ENCODE assay signal across 21 cellular contexts in genomic region chr16:65837431-65837986, GRCh38.
DNase-seq lines count a peak whose midpoint lies in the region; ATAC-seq and TF ChIP-seq lines count a peak whose summit lies in the region.
"Had no signal": no experiment of that assay in that cellular context is flagged by ENCODE, and none has a peak within 500 bp of the region (broad histone marks: within the 10 kb centered on the region; RNA-seq: fewer than 3 reads in every experiment).

No MANE protein-coding gene starts in this region.

- H3K9ac ChIP-seq in SK-N-MC (ENCODE audit: insufficient read length): no peak overlapping the region

- TF ChIP-seq POLR2A in NB4 (IDR thresholded peaks at IDR 0.05; ENCODE audit: extremely low read depth, insufficient read length): no peak
- no peak for TF ChIP-seq POLR2A in Peyer's patch (IDR thresholded peaks at IDR 0.05)

- TF ChIP-seq CTCF in NB4 (IDR thresholded peaks at IDR 0.05; ENCODE audit: low read depth, low read length): no peak
- no peak for TF ChIP-seq CTCF in Peyer's patch (IDR thresholded peaks at IDR 0.05)

- H3K36me3 ChIP-seq in SK-N-MC (ENCODE audit: insufficient read depth, low read length): no peaks in the 10 kb centered on the region
- no peaks in the 10 kb centered on the region for H3K36me3 ChIP-seq in Peyer's patch

- H3K9me3 ChIP-seq in SK-N-MC (ENCODE audit: low read depth, low read length) (no peaks in the 10 kb centered on the region), Peyer's patch (no peaks in the 10 kb centered on the region)

- H3K27ac ChIP-seq in SK-N-MC (peak overlapping the region; percentile 78), Peyer's patch (no peak overlapping the region)
- H3K27ac ChIP-seq: 22Rv1 had no signal

- ATAC-seq in GM21825 (IDR thresholded peaks at IDR 0.05; ENCODE audit: unreplicated experiment): no peak
- no peak for ATAC-seq in GM18870 (IDR thresholded peaks at IDR 0.05; ENCODE audit: unreplicated experiment)
- no peak for ATAC-seq in HG02870 (IDR thresholded peaks at IDR 0.05; ENCODE audit: unreplicated experiment)

- peak; percentile 13 for DNase-seq in SIG-M5 treated with dmso at 0.1 percent for 504 hours (lab: John Stamatoyannopoulos, UW; ENCODE audit: unreplicated experiment)
- no peak for DNase-seq in SIG-M5 (lab: John Stamatoyannopoulos, UW)
- DNase-seq in NB4 (ENCODE audit: low read depth): peak; percentile 76
- DNase-seq in SK-N-MC (ENCODE audit: low read depth, low spot score): no peak
- DNase-seq in Peyer's patch: no peak
- DNase-seq: CD4-positive, alpha-beta memory T cell; DMS153; GDM1; NCI-H1048; NCI-H1436; NCI-H1930; NCI-H226; NCI-H524; NCI-H82; SHP77; T-helper 1 cell; T-helper 9 cell had no signal

- no peaks in the 10 kb centered on the region for H3K4me1 ChIP-seq in Peyer's patch

- H3K27me3 ChIP-seq in Peyer's patch: no peaks in the 10 kb centered on the region

- H3K4me3 ChIP-seq in NB4 (ENCODE audit: low read depth, low read length): no peak overlapping the region
- H3K4me3 ChIP-seq in SK-N-MC: no peak overlapping the region
- H3K4me3 ChIP-seq in Peyer's patch: no peak overlapping the region

Comparison
In these comparisons a context has a peak if more than half of its experiments do, and no peak if none do; other contexts are left out.
1. DNase-seq: peak in SIG-M5 treated with dmso at 0.1 percent for 504 hours (single experiment) and NB4 (single experiment); none in SIG-M5 (single experiment), SK-N-MC (single experiment) and Peyer's patch (0 of 3).